Comparison of ENCODE assay signal across 1 cellular context in the genomic region with DNA sequence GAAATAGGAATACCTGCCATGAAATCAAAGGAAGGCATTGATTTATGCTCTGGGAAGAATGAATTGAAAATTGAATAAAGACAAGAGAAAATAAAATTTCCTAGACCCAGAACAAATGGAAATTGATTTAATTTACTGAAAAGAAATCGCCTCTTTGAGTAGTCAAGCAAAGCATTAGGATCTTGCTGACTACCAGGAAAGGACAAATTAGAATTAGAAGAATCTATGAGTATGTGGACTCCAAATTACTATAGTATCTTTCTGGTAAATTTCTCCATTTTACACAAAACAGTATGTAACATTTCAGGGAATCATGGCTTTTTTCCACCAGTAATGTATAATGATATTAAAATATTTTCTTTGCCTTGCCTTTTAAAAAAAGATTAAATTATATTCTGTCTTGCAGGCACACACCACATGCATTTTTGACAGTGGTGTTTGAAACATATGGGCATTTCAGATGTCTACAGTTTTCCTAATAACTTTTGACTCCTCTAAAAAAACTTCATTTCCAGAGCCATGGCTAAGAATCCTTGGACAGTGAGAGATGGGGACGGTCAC.
TF ChIP-seq lines count a peak whose summit lies in the region.

No MANE protein-coding gene starts in this region.

TF ChIP-seq in SK-N-SH treated with all-trans-retinoic acid at 6 μM for 48 hours, 23 proteins besides CTCF, POLR2A, EP300 and RAD21 (continued from another document):
- TF ChIP-seq, protein P1, sequence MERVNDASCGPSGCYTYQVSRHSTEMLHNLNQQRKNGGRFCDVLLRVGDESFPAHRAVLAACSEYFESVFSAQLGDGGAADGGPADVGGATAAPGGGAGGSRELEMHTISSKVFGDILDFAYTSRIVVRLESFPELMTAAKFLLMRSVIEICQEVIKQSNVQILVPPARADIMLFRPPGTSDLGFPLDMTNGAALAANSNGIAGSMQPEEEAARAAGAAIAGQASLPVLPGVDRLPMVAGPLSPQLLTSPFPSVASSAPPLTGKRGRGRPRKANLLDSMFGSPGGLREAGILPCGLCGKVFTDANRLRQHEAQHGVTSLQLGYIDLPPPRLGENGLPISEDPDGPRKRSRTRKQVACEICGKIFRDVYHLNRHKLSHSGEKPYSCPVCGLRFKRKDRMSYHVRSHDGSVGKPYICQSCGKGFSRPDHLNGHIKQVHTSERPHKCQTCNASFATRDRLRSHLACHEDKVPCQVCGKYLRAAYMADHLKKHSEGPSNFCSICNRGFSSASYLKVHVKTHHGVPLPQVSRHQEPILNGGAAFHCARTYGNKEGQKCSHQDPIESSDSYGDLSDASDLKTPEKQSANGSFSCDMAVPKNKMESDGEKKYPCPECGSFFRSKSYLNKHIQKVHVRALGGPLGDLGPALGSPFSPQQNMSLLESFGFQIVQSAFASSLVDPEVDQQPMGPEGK (CRISPR knock-in tag; IDR thresholded peaks at IDR 0.05; ENCODE audit: borderline replicate concordance), result 0 out of 2 replicates have a peak, but pooled peaks have one; percentile 24
- no peak for TF ChIP-seq TOX (CRISPR knock-in tag; IDR thresholded peaks at IDR 0.05; ENCODE audit: borderline replicate concordance)
- TF ChIP-seq ARNTL (CRISPR knock-in tag; IDR thresholded peaks at IDR 0.05; ENCODE audit: borderline replicate concordance, low read depth), result no peak
